In the genomic region with DNA sequence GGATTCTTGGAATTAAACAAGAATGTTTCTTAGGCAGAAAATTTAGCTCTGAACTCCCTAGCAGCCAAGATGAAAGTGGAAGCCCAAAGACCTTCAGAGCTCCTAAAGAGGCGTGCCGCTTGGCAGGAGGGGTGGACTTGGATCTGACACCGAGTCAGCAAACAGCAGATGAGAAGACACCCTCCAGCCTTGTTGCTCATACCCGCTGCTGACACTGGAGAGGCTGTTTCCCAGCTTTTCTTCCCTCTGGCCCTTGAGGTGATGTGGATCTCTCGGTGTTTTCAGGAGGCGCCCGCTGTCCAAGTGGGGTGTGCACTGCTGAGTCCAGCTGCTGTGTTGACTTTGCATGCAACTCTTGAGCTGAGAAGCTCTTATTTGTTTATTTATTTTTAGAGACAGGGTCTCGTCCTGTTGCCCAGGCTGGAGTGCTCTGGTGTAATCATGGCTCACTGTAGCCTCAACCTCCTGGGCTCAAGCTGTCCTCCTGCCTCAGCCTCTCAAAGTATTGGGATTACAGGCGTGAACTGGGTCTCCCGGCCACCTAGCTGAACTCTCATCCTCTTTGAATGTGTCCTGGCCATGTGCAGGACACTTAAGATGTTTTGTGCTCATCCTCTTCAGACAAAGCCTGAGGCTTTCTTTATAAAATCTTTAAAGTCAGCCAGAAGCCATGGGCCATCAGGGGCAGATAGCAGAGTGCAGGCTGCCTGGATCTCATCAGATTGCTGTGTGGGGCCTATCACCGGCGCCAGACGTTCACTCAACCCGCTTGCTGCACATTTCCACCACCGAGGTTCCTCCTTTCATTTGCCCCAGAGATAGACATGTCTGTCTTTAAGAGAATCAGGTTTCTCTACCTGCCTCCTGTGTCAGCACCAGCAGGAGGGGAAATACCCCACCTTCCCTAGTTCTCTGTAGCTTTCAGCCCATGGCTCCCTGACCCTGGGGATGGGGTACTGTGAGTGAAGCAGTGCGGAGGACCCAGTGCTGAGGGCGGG, we compare ENCODE assay signal across 17 cellular contexts. TPM values are rescaled to one million over a fixed set of nuclear protein-coding genes. Genes with fewer than 3 reads are reported as not detected.
DNase-seq lines count a peak whose midpoint lies in the region; ATAC-seq, FAIRE-seq and TF ChIP-seq lines count a peak whose summit lies in the region.
"Had no signal": no experiment of that assay in that cellular context is flagged by ENCODE, and none has a peak within 500 bp of the region (broad histone marks: within the 10 kb centered on the region; RNA-seq: fewer than 3 reads in every experiment).

No MANE protein-coding gene starts in this region.

- H3K56ac ChIP-seq in H1 (replicated peaks; ENCODE audit: insufficient read length, low read depth, low read length) = no peak overlapping the region

- peak overlapping the region; percentile 38 for H3K27ac Mint-ChIP-seq in neural progenitor cell

- ATAC-seq in HG02870 (IDR thresholded peaks at IDR 0.05; ENCODE audit: unreplicated experiment) = no peak
- ATAC-seq in GM18907 (IDR thresholded peaks at IDR 0.05; ENCODE audit: unreplicated experiment) = no peak

- H3K9ac ChIP-seq in H1 (replicated peaks in 1 of 4; ENCODE audit: extremely low read depth in 1 of 4, low read depth in 3 of 4, low read length in 3 of 4) (no peak overlapping the region), neural progenitor cell (no peak overlapping the region)
- H3K9ac ChIP-seq: SK-N-SH had no signal

- DNase-seq in EL (peak; percentile 7), OCI-M1 (lab: John Stamatoyannopoulos, UW) (peak; percentile 84), H1 (ENCODE audit: low read depth in 1 of 2, low spot score in 2 of 2) (no peak), neural progenitor cell (ENCODE audit: low spot score) (no peak)
- DNase-seq in central memory CD4-positive, alpha-beta T cell = no peak
- no peak for DNase-seq in activated CD8-positive, alpha-beta memory T cell treated with anti-CD3 and anti-CD28 coated beads, Interleukin-2, amount 50 U/mL, for 4 hours
- DNase-seq: ACHN, KG1, MM.1S, NCI-H1105, NCI-H1694 treated with DMSO at 0.1 percent for 48 hours, SK-N-SH had no signal

- TF ChIP-seq EP300 in H1 (IDR thresholded peaks at IDR 0.05; ENCODE audit: borderline replicate concordance in 1 of 2, low read depth in 2 of 2, low read length in 2 of 2) = no peak

- H3F3A ChIP-seq in neural progenitor cell (ENCODE audit: low read depth) = peaks cover 4% of the 10 kb centered on the region

- H4K8ac ChIP-seq in H1 (ENCODE audit: extremely low read depth, insufficient read depth, low read length) = peak overlapping the region; percentile 54; the same call in 1 of the 2 replicates

- H3K36me3 ChIP-seq in H1 (ENCODE audit: control insufficient read depth in 2 of 4, insufficient read depth in 4 of 4, low read length in 3 of 4) = no peaks in the 10 kb centered on the region
- no peaks in the 10 kb centered on the region for H3K36me3 ChIP-seq in neural progenitor cell
- H3K36me3 ChIP-seq: HAP-1 had no signal

- H4K91ac ChIP-seq in H1 (replicated peaks; ENCODE audit: insufficient read length, low read length) = no peak overlapping the region

- H2BK12ac ChIP-seq in H1 (ENCODE audit: low read depth, low read length) = no peak overlapping the region

- peaks cover 2% of the 10 kb centered on the region for H3K27me3 Mint-ChIP-seq in neural progenitor cell (ENCODE audit: insufficient read depth, low read depth)

- H2BK15ac ChIP-seq in H1 (ENCODE audit: low read length) = no peak overlapping the region

- no peak overlapping the region for H2AK5ac ChIP-seq in H1 (ENCODE audit: low read depth, low read length)

- H3K4me1 Mint-ChIP-seq in neural progenitor cell = peaks cover 31% of the 10 kb centered on the region

- no peak overlapping the region for H3K4me3 ChIP-seq in H1 (ENCODE audit: extremely low read depth in 1 of 4, insufficient read depth in 2 of 4, low read depth in 3 of 4, low read length in 4 of 4)
- H3K4me3 ChIP-seq in neural progenitor cell = no peak overlapping the region
- H3K4me3 ChIP-seq: HAP-1 had no signal

- WGBS in H1 (ENCODE audit: extremely low coverage in 1 of 2, insufficient coverage in 1 of 2, insufficient read length in 1 of 2, insufficient replicate concordance in 2 of 2, low coverage in 1 of 2, low lambda C conversion rate in 2 of 2, missing lambda C conversion rate in 1 of 2), 2 experiments = 84% methylated on average over 17 of the region's 17 CpGs; no CpG with 5 or more reads in 1 of the 2 experiments

- H3K27ac ChIP-seq in H1 (ENCODE audit: low read depth, low read length) (no peak overlapping the region), neural progenitor cell (no peak overlapping the region)
- H3K27ac ChIP-seq: HL-60 had no signal

- H3K79me2 ChIP-seq in H1 (ENCODE audit: control insufficient read depth in 1 of 2, insufficient read depth in 2 of 2, low read length in 2 of 2) = no peaks in the 10 kb centered on the region
- H3K79me2 ChIP-seq in neural progenitor cell (ENCODE audit: low read depth) = no peaks in the 10 kb centered on the region

- no peak overlapping the region for H3K23ac ChIP-seq in H1 (ENCODE audit: insufficient read length)

- no peak overlapping the region for H4K5ac ChIP-seq in H1 (ENCODE audit: insufficient read length, low read depth, low read length)

- H3K18ac ChIP-seq in H1 (ENCODE audit: extremely low read depth, low read length) = no peak overlapping the region

- H3K27me3 ChIP-seq in H1 (replicated peaks in 1 of 4; ENCODE audit: control insufficient read depth in 3 of 4, extremely low read depth in 1 of 4, insufficient read depth in 3 of 4, low read length in 3 of 4) (no peaks in the 10 kb centered on the region), neural progenitor cell (no peaks in the 10 kb centered on the region)

- no peaks in the 10 kb centered on the region for H3K79me1 ChIP-seq in H1 (ENCODE audit: low read depth, low read length)

- H4K20me1 ChIP-seq in H1 (replicated peaks in 1 of 2; ENCODE audit: control insufficient read depth in 1 of 2, insufficient read depth in 2 of 2, low read length in 2 of 2) (no peaks in the 10 kb centered on the region), neural progenitor cell (ENCODE audit: low read depth) (no peaks in the 10 kb centered on the region)

- H2BK120ac ChIP-seq in H1 (replicated peaks; ENCODE audit: low read depth, low read length) = no peak overlapping the region

- no peaks in the 10 kb centered on the region for H3K36me3 Mint-ChIP-seq in neural progenitor cell

- H3K9me3 Mint-ChIP-seq in neural progenitor cell = no peaks in the 10 kb centered on the region

- no peaks in the 10 kb centered on the region for H3K9me3 ChIP-seq in H1 (ENCODE audit: insufficient read depth in 2 of 2, low read depth in 1 of 2, low read length in 1 of 2)
- H3K9me3 ChIP-seq in neural progenitor cell (ENCODE audit: low read depth) = no peaks in the 10 kb centered on the region
- H3K9me3 ChIP-seq: HAP-1, SK-N-SH had no signal

- H3K4me1 ChIP-seq in H1 (replicated peaks in 1 of 4; ENCODE audit: control insufficient read depth in 3 of 4, insufficient read depth in 4 of 4, low read length in 3 of 4) (peaks cover 0 to 10% (median 4%) of the 10 kb centered on the region in 4 experiments; a peak in 4 of 7 replicates), neural progenitor cell (peaks cover 19% of the 10 kb centered on the region)
- H3K4me1 ChIP-seq: HAP-1 had no signal

- H2AFZ ChIP-seq in H1 (ENCODE audit: low read length) (no peak overlapping the region), neural progenitor cell (replicated peaks) (no peak overlapping the region)

- H3K4me2 ChIP-seq in H1 (ENCODE audit: insufficient read depth in 1 of 2, low read depth in 2 of 2, low read length in 2 of 2) (no peak overlapping the region), neural progenitor cell (no peak overlapping the region)
- H3K4me2 ChIP-seq: SK-N-SH had no signal

- H2BK20ac ChIP-seq in H1 (ENCODE audit: low read length) = no peak overlapping the region

- TF ChIP-seq CTCF in H1 (IDR thresholded peaks at IDR 0.05; ENCODE audit: control extremely low read depth in 1 of 3, insufficient read depth in 1 of 3, low read depth in 1 of 3, low read length in 3 of 3) (no peak), neural progenitor cell (IDR thresholded peaks at IDR 0.05) (no peak)

- CTCF ChIA-PET in H1 (lab: Charles Lee; ENCODE audit: partially characterized antibody) = interaction anchor here (1.3 to 4.0 kb wide), 6 partner anchors 35 to 57 kb away, joined by 3 to 16 read pairs (median 8); no protein-coding TSS in a partner anchor

- no peak for TF ChIP-seq RAD21 in H1 (IDR thresholded peaks at IDR 0.05 in 1 of 2, conservative IDR thresholded peaks at IDR 0.05 in 1 of 2; ENCODE audit: low read depth in 2 of 2, low read length in 2 of 2)

- no peaks in the 10 kb centered on the region; the same call in 1 of the 2 replicates for H3K23me2 ChIP-seq in H1 (ENCODE audit: low read depth, low read length)

- FAIRE-seq in H1 (lab: Jason Lieb, UNC) = no peak

- H3K14ac ChIP-seq in H1 (ENCODE audit: insufficient read length) = no peak overlapping the region

- POLR2A ChIA-PET in H1 (lab: Charles Lee; ENCODE audit: partially characterized antibody) = no interaction called here

- H3K4ac ChIP-seq in H1 (replicated peaks; ENCODE audit: insufficient read length, low read depth, low read length) = no peak overlapping the region

- no peak overlapping the region for H2BK5ac ChIP-seq in H1 (ENCODE audit: low read depth, low read length)

- TF ChIP-seq POLR2A in H1 (IDR thresholded peaks at IDR 0.05; ENCODE audit: control extremely low read depth in 1 of 2, low read depth in 2 of 2, low read length in 2 of 2) = no peak

- H3K4me3 Mint-ChIP-seq in neural progenitor cell = no peak overlapping the region

TF ChIP-seq in H1, 55 proteins besides CTCF, POLR2A, EP300 and RAD21 (continues in another document):
- TF ChIP-seq SIN3A (conservative IDR thresholded peaks at IDR 0.05 in 1 of 2, IDR thresholded peaks at IDR 0.05 in 1 of 2; ENCODE audit: low read depth in 1 of 2, low read length in 2 of 2) (no peak), TCF12 (IDR thresholded peaks at IDR 0.05; ENCODE audit: low read depth, low read length) (no peak), SP1 (IDR thresholded peaks at IDR 0.05; ENCODE audit: low read depth, low read length) (no peak), EGR1 (IDR thresholded peaks at IDR 0.05; ENCODE audit: borderline replicate concordance, low read depth, low read length) (no peak)
- TF ChIP-seq, protein P1, sequence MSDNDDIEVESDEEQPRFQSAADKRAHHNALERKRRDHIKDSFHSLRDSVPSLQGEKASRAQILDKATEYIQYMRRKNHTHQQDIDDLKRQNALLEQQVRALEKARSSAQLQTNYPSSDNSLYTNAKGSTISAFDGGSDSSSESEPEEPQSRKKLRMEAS (IDR thresholded peaks at IDR 0.05) = no peak

RNA-seq across cellular contexts. Expression of a gene that starts 21.7 kb away (rescaled TPM):
- total RNA-seq in H1 (2021; fragmentation: NEBNext Ultra II Directional; extraction: Animal tissue kit (Norgen Biotek cat#: 25700)) = 6.7 and 7.0 TPM in 2 replicates
- 5.2 and 6.5 TPM in 2 replicates for polyA plus RNA-seq in H1 (2011; rRNA removed)
- polyA plus RNA-seq in H1 (2011; cell fraction: cytosol; rRNA removed) = 5.9 TPM
- polyA plus RNA-seq in H1 (2011; cell fraction: nucleus; rRNA removed) = 11.2 TPM
- 4.8 to 5.6 TPM (median 5.3 TPM) in 4 replicates for polyA plus RNA-seq in H1 (2012, experiment 1 of 2)
- polyA plus RNA-seq in H1 (2012, experiment 2 of 2) = 0.92 TPM
- 8.1 TPM for polyA plus RNA-seq in H1 (2013, experiment 1 of 2)
- polyA plus RNA-seq in H1 (2013, experiment 2 of 2) = 8.1 TPM
- polyA minus RNA-seq in H1 (2011; rRNA and poly(A)+ RNA removed) = 11.4 and 15.2 TPM in 2 replicates
- polyA minus RNA-seq in H1 (2011; cell fraction: cytosol; rRNA and poly(A)+ RNA removed) = 3.7 TPM
- 5.7 TPM for polyA minus RNA-seq in H1 (2011; cell fraction: nucleus; rRNA and poly(A)+ RNA removed)
- total RNA-seq in neural progenitor cell (ENCODE audit: low replicate concordance) = 0.88 and 1.6 TPM in 2 replicates
- polyA plus RNA-seq: BJ, SK-N-SH had no signal

Comparison
In these comparisons a context has a peak if more than half of its experiments do, and no peak if none do; other contexts are left out.
1. DNase-seq: peak in EL (single experiment) and OCI-M1 (single experiment); none in H1 (0 of 2), neural progenitor cell (single experiment), central memory CD4-positive, alpha-beta T cell (single experiment) and activated CD8-positive, alpha-beta memory T cell treated with anti-CD3 and anti-CD28 coated beads, Interleukin-2, amount 50 U/mL, for 4 hours (single experiment).